Comparison of ENCODE assay signal across 8 cellular contexts in the genomic region with DNA sequence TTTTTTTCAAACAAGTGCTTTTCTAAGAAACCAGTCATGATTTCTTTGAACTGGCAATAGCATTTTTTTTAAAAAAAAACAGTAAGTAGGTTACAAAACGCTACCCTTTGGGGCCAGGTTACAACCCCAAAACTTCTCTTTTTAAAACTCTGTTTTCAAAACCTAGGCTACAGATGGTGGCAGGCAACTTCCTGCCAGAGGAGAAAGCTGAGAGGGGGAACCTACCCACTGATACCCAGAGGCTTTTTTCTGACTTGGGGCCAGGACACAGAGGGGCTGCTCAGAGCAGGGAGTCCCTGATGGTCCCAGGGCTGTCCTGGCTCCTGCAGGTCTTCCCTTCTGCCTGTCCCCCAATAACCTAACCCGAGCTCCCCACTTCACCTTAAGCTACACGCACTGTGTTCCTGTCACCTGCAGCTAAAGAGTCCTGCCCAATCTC. TPM values are rescaled to one million over a fixed set of nuclear protein-coding genes. Genes with fewer than 3 reads are reported as not detected.
DNase-seq lines count a peak whose midpoint lies in the region; ATAC-seq lines count a peak whose summit lies in the region.

No MANE protein-coding gene starts in this region.

- peaks cover 70 to 84% (median 82%) of the 10 kb centered on the region in 3 donors for H3K4me1 Mint-ChIP-seq in T-cell
- H3K4me1 Mint-ChIP-seq in central memory CD8-positive, alpha-beta T cell, result peaks cover 66% of the 10 kb centered on the region
- peaks cover 51% of the 10 kb centered on the region for H3K4me1 Mint-ChIP-seq in stimulated activated memory B cell treated with anti-CD40 and anti-IgM and Interleukin-4, amounts not matched to agents 10 μg/mL and 1 μg/mL and 100 μg/mL, for 72 hours

- CTCF ChIA-PET in T-cell (lab: Charles Lee), result interaction anchor here (0.8 to 1.6 kb wide), 2 partner anchors 10 to 23 kb away, joined by 3 to 9 read pairs; no protein-coding TSS in a partner anchor

- H3K27ac Mint-ChIP-seq in T-cell, result peak overlapping the region; percentile 98 to 99
- peak overlapping the region; percentile 97 for H3K27ac Mint-ChIP-seq in central memory CD8-positive, alpha-beta T cell (ENCODE audit: low read depth)
- H3K27ac Mint-ChIP-seq in stimulated activated memory B cell treated with anti-CD40 and anti-IgM and Interleukin-4, amounts not matched to agents 10 μg/mL and 1 μg/mL and 100 μg/mL, for 72 hours, result peak overlapping the region; percentile 92

- ATAC-seq in GM21423 (IDR thresholded peaks at IDR 0.05; ENCODE audit: unreplicated experiment), result peak; percentile 33
- ATAC-seq in T-cell (replicated peaks in 1 of 4), result peak; percentile 80 to 87 (median 82)
- ATAC-seq in central memory CD8-positive, alpha-beta T cell (replicated peaks; ENCODE audit: extremely low read depth, poor library complexity, severe bottlenecking), result peak; percentile 68
- ATAC-seq in stimulated activated memory B cell treated with anti-CD40 and anti-IgM and Interleukin-4, amounts not matched to agents 10 μg/mL and 1 μg/mL and 100 μg/mL, for 72 hours, result peak; percentile 67
- no peak for ATAC-seq in GM21619 (IDR thresholded peaks at IDR 0.05; ENCODE audit: unreplicated experiment)
- no peak for ATAC-seq in HG03378 (IDR thresholded peaks at IDR 0.05; ENCODE audit: unreplicated experiment)
- no peak for ATAC-seq in GM19395 (IDR thresholded peaks at IDR 0.05; ENCODE audit: unreplicated experiment)
- ATAC-seq in GM19351 (IDR thresholded peaks at IDR 0.05; ENCODE audit: unreplicated experiment), result no peak

- peaks cover 0 to 6% (median 2%) of the 10 kb centered on the region in 3 donors for H3K9me3 Mint-ChIP-seq in T-cell
- H3K9me3 Mint-ChIP-seq in central memory CD8-positive, alpha-beta T cell, result no peaks in the 10 kb centered on the region
- peaks cover 3% of the 10 kb centered on the region for H3K9me3 Mint-ChIP-seq in stimulated activated memory B cell treated with anti-CD40 and anti-IgM and Interleukin-4, amounts not matched to agents 10 μg/mL and 1 μg/mL and 100 μg/mL, for 72 hours

- DNase-seq in T-cell, result peak; percentile 25 to 75 (median 50)
- DNase-seq in central memory CD8-positive, alpha-beta T cell (ENCODE audit: low spot score in 2 of 2), result peak in 1 of 2 donors; percentile 25

- no peaks in the 10 kb centered on the region for H3K27me3 Mint-ChIP-seq in T-cell
- H3K27me3 Mint-ChIP-seq in central memory CD8-positive, alpha-beta T cell, result no peaks in the 10 kb centered on the region
- no peaks in the 10 kb centered on the region for H3K27me3 Mint-ChIP-seq in stimulated activated memory B cell treated with anti-CD40 and anti-IgM and Interleukin-4, amounts not matched to agents 10 μg/mL and 1 μg/mL and 100 μg/mL, for 72 hours

- H3K4me3 Mint-ChIP-seq in T-cell, result peak overlapping the region; percentile 65 to 76 (median 68)
- H3K4me3 Mint-ChIP-seq in central memory CD8-positive, alpha-beta T cell, result peak overlapping the region; percentile 72
- H3K4me3 Mint-ChIP-seq in stimulated activated memory B cell treated with anti-CD40 and anti-IgM and Interleukin-4, amounts not matched to agents 10 μg/mL and 1 μg/mL and 100 μg/mL, for 72 hours, result no peak overlapping the region

- POLR2A ChIA-PET in T-cell (lab: Charles Lee), result interaction anchor here (0.5 to 1.2 kb wide), 5 partner anchors 9 to 323 kb away, joined by 3 to 8 read pairs (median 4); no protein-coding TSS in a partner anchor

- peaks cover 25% of the 10 kb centered on the region for H3K36me3 Mint-ChIP-seq in T-cell
- H3K36me3 Mint-ChIP-seq in central memory CD8-positive, alpha-beta T cell (ENCODE audit: insufficient read depth), result peaks cover 9% of the 10 kb centered on the region
- peaks cover 21% of the 10 kb centered on the region for H3K36me3 Mint-ChIP-seq in stimulated activated memory B cell treated with anti-CD40 and anti-IgM and Interleukin-4, amounts not matched to agents 10 μg/mL and 1 μg/mL and 100 μg/mL, for 72 hours

RNA-seq across cellular contexts. Expression of gene STN1, which starts 6.9 kb away (rescaled TPM):
- total RNA-seq in T-cell, result 10 to 100 TPM; 37.6 to 47.5 (median 41.8) TPM

RNA-seq across cellular contexts. Expression of gene SH3PXD2A, which starts 55.7 kb away (rescaled TPM):
- total RNA-seq in T-cell, result 10 to 100 TPM in 2 of 5 donors, 1 to 10 TPM in 3; 5.8 to 11.8 (median 9.8) TPM

RNA-seq across cellular contexts. Expression of gene SLK, which starts 55.9 kb away (rescaled TPM):
- total RNA-seq in T-cell, result 10 to 100 TPM; 20.9 to 30.4 (median 27.3) TPM

Comparison
In these comparisons a context has a peak if more than half of its experiments do, and no peak if none do; other contexts are left out.
1. ATAC-seq: peak in GM21423 (single experiment), T-cell (4 of 4), central memory CD8-positive, alpha-beta T cell (single experiment) and stimulated activated memory B cell treated with anti-CD40 and anti-IgM and Interleukin-4, amounts not matched to agents 10 μg/mL and 1 μg/mL and 100 μg/mL, for 72 hours (single experiment); none in GM21619 (single experiment), HG03378 (single experiment), GM19395 (single experiment) and GM19351 (single experiment).
2. Peak in every context shown above with its lines, with median percentiles within 50 percentile points of each other: H3K27ac Mint-ChIP-seq.